1 cellular context compared by ENCODE assay signal in the genomic region with DNA sequence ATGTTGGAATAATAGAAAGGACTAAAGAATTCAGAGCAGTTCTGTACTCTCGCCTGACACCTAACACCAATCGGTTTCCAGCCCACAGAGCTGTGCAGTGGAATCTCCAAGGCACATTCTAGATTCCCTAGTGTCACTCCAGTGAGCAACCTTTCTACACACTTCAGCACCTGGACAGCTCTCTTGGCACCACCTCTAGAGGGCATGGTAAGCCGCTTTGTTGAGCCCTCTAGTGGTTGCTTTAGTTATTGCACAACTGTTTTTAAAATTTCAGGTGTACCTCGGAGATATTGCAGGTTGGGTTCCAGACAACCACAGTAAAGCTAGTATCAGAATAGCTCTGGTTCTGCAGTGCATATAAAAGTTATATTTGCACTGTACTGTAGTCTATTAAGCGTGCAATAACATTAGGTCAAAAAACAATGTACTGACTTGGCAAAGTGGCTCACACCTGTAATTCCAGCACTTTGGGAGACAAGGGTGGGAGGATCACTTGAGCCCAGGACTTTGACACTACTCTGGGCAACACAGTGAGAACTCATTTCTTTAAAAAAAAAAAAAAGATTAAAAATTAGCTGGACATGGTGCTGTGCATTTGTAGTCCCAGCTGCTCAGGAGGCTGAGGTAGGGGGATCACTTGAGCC.
TF ChIP-seq lines count a peak whose summit lies in the region.

No MANE protein-coding gene starts in this region.

TF ChIP-seq in HepG2, 621 proteins besides CTCF, POLR2A, EP300 and RAD21 (continued from another document and continues in another):
- TF ChIP-seq, protein P1, sequence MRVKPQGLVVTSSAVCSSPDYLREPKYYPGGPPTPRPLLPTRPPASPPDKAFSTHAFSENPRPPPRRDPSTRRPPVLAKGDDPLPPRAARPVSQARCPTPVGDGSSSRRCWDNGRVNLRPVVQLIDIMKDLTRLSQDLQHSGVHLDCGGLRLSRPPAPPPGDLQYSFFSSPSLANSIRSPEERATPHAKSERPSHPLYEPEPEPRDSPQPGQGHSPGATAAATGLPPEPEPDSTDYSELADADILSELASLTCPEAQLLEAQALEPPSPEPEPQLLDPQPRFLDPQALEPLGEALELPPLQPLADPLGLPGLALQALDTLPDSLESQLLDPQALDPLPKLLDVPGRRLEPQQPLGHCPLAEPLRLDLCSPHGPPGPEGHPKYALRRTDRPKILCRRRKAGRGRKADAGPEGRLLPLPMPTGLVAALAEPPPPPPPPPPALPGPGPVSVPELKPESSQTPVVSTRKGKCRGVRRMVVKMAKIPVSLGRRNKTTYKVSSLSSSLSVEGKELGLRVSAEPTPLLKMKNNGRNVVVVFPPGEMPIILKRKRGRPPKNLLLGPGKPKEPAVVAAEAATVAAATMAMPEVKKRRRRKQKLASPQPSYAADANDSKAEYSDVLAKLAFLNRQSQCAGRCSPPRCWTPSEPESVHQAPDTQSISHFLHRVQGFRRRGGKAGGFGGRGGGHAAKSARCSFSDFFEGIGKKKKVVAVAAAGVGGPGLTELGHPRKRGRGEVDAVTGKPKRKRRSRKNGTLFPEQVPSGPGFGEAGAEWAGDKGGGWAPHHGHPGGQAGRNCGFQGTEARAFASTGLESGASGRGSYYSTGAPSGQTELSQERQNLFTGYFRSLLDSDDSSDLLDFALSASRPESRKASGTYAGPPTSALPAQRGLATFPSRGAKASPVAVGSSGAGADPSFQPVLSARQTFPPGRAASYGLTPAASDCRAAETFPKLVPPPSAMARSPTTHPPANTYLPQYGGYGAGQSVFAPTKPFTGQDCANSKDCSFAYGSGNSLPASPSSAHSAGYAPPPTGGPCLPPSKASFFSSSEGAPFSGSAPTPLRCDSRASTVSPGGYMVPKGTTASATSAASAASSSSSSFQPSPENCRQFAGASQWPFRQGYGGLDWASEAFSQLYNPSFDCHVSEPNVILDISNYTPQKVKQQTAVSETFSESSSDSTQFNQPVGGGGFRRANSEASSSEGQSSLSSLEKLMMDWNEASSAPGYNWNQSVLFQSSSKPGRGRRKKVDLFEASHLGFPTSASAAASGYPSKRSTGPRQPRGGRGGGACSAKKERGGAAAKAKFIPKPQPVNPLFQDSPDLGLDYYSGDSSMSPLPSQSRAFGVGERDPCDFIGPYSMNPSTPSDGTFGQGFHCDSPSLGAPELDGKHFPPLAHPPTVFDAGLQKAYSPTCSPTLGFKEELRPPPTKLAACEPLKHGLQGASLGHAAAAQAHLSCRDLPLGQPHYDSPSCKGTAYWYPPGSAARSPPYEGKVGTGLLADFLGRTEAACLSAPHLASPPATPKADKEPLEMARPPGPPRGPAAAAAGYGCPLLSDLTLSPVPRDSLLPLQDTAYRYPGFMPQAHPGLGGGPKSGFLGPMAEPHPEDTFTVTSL (CRISPR knock-in tag; IDR thresholded peaks at IDR 0.05; ENCODE audit: borderline replicate concordance) = no peak
- TF ChIP-seq ATF7-NPFF (CRISPR knock-in tag; IDR thresholded peaks at IDR 0.05; ENCODE audit: low read depth) (peak; percentile 81; the same call in 1 of the 2 replicates), NR2C2 (CRISPR knock-in tag; IDR thresholded peaks at IDR 0.05; ENCODE audit: borderline replicate concordance) (no peak), ZNF883 (CRISPR knock-in tag; IDR thresholded peaks at IDR 0.05; ENCODE audit: not compliant biosample characterization) (peak; percentile 33), TBX2 (CRISPR knock-in tag; IDR thresholded peaks at IDR 0.05; ENCODE audit: borderline replicate concordance) (peak; percentile 39; the same call in 1 of the 2 replicates), THYN1 (CRISPR knock-in tag; IDR thresholded peaks at IDR 0.05; ENCODE audit: borderline replicate concordance, low read depth) (no peak), PCBP2 (optimal IDR thresholded peaks at IDR 0.05; ENCODE audit: low read depth, low read length, poor library complexity, severe bottlenecking) (no peak), ZNF331 (CRISPR knock-in tag; IDR thresholded peaks at IDR 0.05) (peak; percentile 96), ZBTB1 (CRISPR knock-in tag; IDR thresholded peaks at IDR 0.05; ENCODE audit: borderline replicate concordance) (peak; percentile 89; the same call in 1 of the 2 replicates), ZNF263 (CRISPR knock-in tag; IDR thresholded peaks at IDR 0.05) (peak; percentile 62), ZNF724P (CRISPR knock-in tag; IDR thresholded peaks at IDR 0.05; ENCODE audit: borderline replicate concordance) (peak; percentile 86), GTF2F1 (IDR thresholded peaks at IDR 0.05; ENCODE audit: low read length) (no peak), ESRRA (CRISPR knock-in tag; IDR thresholded peaks at IDR 0.05; ENCODE audit: low read depth) (0 out of 2 replicates have a peak, but pooled peaks have one; percentile 44), XRCC5 (optimal IDR thresholded peaks at IDR 0.05; ENCODE audit: low read length) (peak; percentile 95), ZFP36L2 (CRISPR knock-in tag; IDR thresholded peaks at IDR 0.05) (peak; percentile 92), MYC (CRISPR knock-in tag; IDR thresholded peaks at IDR 0.05; ENCODE audit: borderline replicate concordance) (no peak), GATA4 (IDR thresholded peaks at IDR 0.05; ENCODE audit: borderline replicate concordance, low read depth) (no peak), ZNF496 (CRISPR knock-in tag; IDR thresholded peaks at IDR 0.05; ENCODE audit: insufficient replicate concordance) (no peak), SRY (CRISPR knock-in tag; IDR thresholded peaks at IDR 0.05) (peak; percentile 93; the same call in 1 of the 2 replicates), SETDB1 (CRISPR knock-in tag; IDR thresholded peaks at IDR 0.05; ENCODE audit: borderline replicate concordance) (no peak), ZSCAN25 (CRISPR knock-in tag; IDR thresholded peaks at IDR 0.05) (peak; percentile 60; the same call in 1 of the 2 replicates), ZNF629 (CRISPR knock-in tag; conservative IDR thresholded peaks at IDR 0.05) (no peak), POLR2AphosphoS5 (IDR thresholded peaks at IDR 0.05; ENCODE audit: low read depth, low read length) (no peak), FOXA1 (IDR thresholded peaks at IDR 0.05) (no peak), FOXA1 (CRISPR knock-in tag; IDR thresholded peaks at IDR 0.05) (no peak)
- TF ChIP-seq, protein P2, sequence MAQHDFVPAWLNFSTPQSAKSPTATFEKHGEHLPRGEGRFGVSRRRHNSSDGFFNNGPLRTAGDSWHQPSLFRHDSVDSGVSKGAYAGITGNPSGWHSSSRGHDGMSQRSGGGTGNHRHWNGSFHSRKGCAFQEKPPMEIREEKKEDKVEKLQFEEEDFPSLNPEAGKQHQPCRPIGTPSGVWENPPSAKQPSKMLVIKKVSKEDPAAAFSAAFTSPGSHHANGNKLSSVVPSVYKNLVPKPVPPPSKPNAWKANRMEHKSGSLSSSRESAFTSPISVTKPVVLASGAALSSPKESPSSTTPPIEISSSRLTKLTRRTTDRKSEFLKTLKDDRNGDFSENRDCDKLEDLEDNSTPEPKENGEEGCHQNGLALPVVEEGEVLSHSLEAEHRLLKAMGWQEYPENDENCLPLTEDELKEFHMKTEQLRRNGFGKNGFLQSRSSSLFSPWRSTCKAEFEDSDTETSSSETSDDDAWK (CRISPR knock-in tag; IDR thresholded peaks at IDR 0.05) = no peak
- TF ChIP-seq, protein P3, sequence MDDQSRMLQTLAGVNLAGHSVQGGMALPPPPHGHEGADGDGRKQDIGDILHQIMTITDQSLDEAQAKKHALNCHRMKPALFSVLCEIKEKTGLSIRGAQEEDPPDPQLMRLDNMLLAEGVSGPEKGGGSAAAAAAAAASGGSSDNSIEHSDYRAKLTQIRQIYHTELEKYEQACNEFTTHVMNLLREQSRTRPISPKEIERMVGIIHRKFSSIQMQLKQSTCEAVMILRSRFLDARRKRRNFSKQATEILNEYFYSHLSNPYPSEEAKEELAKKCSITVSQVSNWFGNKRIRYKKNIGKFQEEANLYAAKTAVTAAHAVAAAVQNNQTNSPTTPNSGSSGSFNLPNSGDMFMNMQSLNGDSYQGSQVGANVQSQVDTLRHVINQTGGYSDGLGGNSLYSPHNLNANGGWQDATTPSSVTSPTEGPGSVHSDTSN (CRISPR knock-in tag; IDR thresholded peaks at IDR 0.05; ENCODE audit: borderline replicate concordance) = peak; percentile 89; the same call in 1 of the 2 replicates
- TF ChIP-seq, protein P4, sequence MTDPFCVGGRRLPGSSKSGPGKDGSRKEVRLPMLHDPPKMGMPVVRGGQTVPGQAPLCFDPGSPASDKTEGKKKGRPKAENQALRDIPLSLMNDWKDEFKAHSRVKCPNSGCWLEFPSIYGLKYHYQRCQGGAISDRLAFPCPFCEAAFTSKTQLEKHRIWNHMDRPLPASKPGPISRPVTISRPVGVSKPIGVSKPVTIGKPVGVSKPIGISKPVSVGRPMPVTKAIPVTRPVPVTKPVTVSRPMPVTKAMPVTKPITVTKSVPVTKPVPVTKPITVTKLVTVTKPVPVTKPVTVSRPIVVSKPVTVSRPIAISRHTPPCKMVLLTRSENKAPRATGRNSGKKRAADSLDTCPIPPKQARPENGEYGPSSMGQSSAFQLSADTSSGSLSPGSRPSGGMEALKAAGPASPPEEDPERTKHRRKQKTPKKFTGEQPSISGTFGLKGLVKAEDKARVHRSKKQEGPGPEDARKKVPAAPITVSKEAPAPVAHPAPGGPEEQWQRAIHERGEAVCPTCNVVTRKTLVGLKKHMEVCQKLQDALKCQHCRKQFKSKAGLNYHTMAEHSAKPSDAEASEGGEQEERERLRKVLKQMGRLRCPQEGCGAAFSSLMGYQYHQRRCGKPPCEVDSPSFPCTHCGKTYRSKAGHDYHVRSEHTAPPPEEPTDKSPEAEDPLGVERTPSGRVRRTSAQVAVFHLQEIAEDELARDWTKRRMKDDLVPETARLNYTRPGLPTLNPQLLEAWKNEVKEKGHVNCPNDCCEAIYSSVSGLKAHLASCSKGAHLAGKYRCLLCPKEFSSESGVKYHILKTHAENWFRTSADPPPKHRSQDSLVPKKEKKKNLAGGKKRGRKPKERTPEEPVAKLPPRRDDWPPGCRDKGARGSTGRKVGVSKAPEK (CRISPR knock-in tag; IDR thresholded peaks at IDR 0.05; ENCODE audit: borderline replicate concordance) = no peak
- TF ChIP-seq, protein P5, sequence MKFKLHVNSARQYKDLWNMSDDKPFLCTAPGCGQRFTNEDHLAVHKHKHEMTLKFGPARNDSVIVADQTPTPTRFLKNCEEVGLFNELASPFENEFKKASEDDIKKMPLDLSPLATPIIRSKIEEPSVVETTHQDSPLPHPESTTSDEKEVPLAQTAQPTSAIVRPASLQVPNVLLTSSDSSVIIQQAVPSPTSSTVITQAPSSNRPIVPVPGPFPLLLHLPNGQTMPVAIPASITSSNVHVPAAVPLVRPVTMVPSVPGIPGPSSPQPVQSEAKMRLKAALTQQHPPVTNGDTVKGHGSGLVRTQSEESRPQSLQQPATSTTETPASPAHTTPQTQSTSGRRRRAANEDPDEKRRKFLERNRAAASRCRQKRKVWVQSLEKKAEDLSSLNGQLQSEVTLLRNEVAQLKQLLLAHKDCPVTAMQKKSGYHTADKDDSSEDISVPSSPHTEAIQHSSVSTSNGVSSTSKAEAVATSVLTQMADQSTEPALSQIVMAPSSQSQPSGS (CRISPR knock-in tag; IDR thresholded peaks at IDR 0.05) = peak; percentile 87
- TF ChIP-seq, protein P6, sequence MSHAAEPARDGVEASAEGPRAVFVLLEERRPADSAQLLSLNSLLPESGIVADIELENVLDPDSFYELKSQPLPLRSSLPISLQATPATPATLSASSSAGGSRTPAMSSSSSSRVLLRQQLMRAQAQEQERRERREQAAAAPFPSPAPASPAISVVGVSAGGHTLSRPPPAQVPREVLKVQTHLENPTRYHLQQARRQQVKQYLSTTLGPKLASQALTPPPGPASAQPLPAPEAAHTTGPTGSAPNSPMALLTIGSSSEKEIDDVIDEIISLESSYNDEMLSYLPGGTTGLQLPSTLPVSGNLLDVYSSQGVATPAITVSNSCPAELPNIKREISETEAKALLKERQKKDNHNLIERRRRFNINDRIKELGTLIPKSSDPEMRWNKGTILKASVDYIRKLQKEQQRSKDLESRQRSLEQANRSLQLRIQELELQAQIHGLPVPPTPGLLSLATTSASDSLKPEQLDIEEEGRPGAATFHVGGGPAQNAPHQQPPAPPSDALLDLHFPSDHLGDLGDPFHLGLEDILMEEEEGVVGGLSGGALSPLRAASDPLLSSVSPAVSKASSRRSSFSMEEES (CRISPR knock-in tag; IDR thresholded peaks at IDR 0.05) = peak; percentile 94
- TF ChIP-seq, protein P7, sequence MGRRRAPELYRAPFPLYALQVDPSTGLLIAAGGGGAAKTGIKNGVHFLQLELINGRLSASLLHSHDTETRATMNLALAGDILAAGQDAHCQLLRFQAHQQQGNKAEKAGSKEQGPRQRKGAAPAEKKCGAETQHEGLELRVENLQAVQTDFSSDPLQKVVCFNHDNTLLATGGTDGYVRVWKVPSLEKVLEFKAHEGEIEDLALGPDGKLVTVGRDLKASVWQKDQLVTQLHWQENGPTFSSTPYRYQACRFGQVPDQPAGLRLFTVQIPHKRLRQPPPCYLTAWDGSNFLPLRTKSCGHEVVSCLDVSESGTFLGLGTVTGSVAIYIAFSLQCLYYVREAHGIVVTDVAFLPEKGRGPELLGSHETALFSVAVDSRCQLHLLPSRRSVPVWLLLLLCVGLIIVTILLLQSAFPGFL (CRISPR knock-in tag; IDR thresholded peaks at IDR 0.05) = no peak
- TF ChIP-seq, protein P8, sequence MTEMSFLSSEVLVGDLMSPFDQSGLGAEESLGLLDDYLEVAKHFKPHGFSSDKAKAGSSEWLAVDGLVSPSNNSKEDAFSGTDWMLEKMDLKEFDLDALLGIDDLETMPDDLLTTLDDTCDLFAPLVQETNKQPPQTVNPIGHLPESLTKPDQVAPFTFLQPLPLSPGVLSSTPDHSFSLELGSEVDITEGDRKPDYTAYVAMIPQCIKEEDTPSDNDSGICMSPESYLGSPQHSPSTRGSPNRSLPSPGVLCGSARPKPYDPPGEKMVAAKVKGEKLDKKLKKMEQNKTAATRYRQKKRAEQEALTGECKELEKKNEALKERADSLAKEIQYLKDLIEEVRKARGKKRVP (CRISPR knock-in tag; IDR thresholded peaks at IDR 0.05) = peak; percentile 26 to 76; a peak in 2 of 4 replicates
- TF ChIP-seq, protein P9, sequence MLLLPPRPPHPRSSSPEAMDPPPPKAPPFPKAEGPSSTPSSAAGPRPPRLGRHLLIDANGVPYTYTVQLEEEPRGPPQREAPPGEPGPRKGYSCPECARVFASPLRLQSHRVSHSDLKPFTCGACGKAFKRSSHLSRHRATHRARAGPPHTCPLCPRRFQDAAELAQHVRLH (CRISPR knock-in tag; IDR thresholded peaks at IDR 0.05; ENCODE audit: borderline replicate concordance, low read depth) = peak; percentile 97
- TF ChIP-seq, protein P10, sequence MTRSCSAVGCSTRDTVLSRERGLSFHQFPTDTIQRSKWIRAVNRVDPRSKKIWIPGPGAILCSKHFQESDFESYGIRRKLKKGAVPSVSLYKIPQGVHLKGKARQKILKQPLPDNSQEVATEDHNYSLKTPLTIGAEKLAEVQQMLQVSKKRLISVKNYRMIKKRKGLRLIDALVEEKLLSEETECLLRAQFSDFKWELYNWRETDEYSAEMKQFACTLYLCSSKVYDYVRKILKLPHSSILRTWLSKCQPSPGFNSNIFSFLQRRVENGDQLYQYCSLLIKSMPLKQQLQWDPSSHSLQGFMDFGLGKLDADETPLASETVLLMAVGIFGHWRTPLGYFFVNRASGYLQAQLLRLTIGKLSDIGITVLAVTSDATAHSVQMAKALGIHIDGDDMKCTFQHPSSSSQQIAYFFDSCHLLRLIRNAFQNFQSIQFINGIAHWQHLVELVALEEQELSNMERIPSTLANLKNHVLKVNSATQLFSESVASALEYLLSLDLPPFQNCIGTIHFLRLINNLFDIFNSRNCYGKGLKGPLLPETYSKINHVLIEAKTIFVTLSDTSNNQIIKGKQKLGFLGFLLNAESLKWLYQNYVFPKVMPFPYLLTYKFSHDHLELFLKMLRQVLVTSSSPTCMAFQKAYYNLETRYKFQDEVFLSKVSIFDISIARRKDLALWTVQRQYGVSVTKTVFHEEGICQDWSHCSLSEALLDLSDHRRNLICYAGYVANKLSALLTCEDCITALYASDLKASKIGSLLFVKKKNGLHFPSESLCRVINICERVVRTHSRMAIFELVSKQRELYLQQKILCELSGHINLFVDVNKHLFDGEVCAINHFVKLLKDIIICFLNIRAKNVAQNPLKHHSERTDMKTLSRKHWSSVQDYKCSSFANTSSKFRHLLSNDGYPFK (CRISPR knock-in tag; IDR thresholded peaks at IDR 0.05; ENCODE audit: borderline replicate concordance) = no peak
